8 cellular contexts compared by ENCODE assay signal in genomic region chr3:30319713-30320112, GRCh38.
DNase-seq lines count a peak whose midpoint lies in the region; ATAC-seq and TF ChIP-seq lines count a peak whose summit lies in the region.

No MANE protein-coding gene starts in this region.

- H3K4me3 Mint-ChIP-seq in activated B cell treated with CpG ODN at 0.5 μM for 24 hours, result no peak overlapping the region
- no peak overlapping the region for H3K4me3 Mint-ChIP-seq in endothelial cell (ENCODE audit: unreplicated experiment)
- H3K4me3 Mint-ChIP-seq in natural killer cell treated with Interleukin-12 subunit alpha and Interleukin-12 subunit beta and Interleukin-15 and Interleukin-18, amount 100 ng/mL, for 72 hours, result no peak overlapping the region

- DNase-seq in COLO829 (ENCODE audit: low spot score) (peak; percentile 53), activated B cell treated with CpG ODN at 0.5 μM for 24 hours (no peak), endothelial cell (ENCODE audit: low spot score) (peak; percentile 8), GDM1 (lab: John Stamatoyannopoulos, UW) (no peak)
- no peak for DNase-seq in natural killer cell treated with Interleukin-12 subunit alpha and Interleukin-12 subunit beta and Interleukin-15 and Interleukin-18, amount 100 ng/mL, for 72 hours (ENCODE audit: low spot score)

- H3K9me3 Mint-ChIP-seq in activated B cell treated with CpG ODN at 0.5 μM for 24 hours (no peaks in the 10 kb centered on the region), endothelial cell (ENCODE audit: unreplicated experiment) (no peaks in the 10 kb centered on the region)
- H3K9me3 Mint-ChIP-seq in natural killer cell treated with Interleukin-12 subunit alpha and Interleukin-12 subunit beta and Interleukin-15 and Interleukin-18, amount 100 ng/mL, for 72 hours, result no peaks in the 10 kb centered on the region

- POLR2A ChIA-PET in activated B cell treated with CpG ODN at 0.5 μM for 24 hours (lab: Charles Lee), result interaction anchor here (0.9 to 2.2 kb wide), 4 partner anchors 287 to 374 kb away, joined by 3 to 24 read pairs (median 4); partner anchors contain the start of gene TGFBR2

- intact Hi-C loops in activated B cell treated with CpG ODN at 0.5 μM for 24 hours (cut with micrococcal nuclease), result loop anchor here (1.0 to 10.0 kb wide), 5 partner anchors 206 to 374 kb away; partner anchors contain the start of gene TGFBR2

- H3K27me3 Mint-ChIP-seq in activated B cell treated with CpG ODN at 0.5 μM for 24 hours (no peaks in the 10 kb centered on the region), endothelial cell (ENCODE audit: unreplicated experiment) (no peaks in the 10 kb centered on the region)
- peaks cover 2 to 5% of the 10 kb centered on the region in 2 donors for H3K27me3 Mint-ChIP-seq in natural killer cell treated with Interleukin-12 subunit alpha and Interleukin-12 subunit beta and Interleukin-15 and Interleukin-18, amount 100 ng/mL, for 72 hours

- peaks cover 6% of the 10 kb centered on the region for H3K4me1 Mint-ChIP-seq in activated B cell treated with CpG ODN at 0.5 μM for 24 hours
- no peaks in the 10 kb centered on the region for H3K4me1 Mint-ChIP-seq in endothelial cell (ENCODE audit: unreplicated experiment)
- peaks cover 9 to 10% of the 10 kb centered on the region in 2 donors for H3K4me1 Mint-ChIP-seq in natural killer cell treated with Interleukin-12 subunit alpha and Interleukin-12 subunit beta and Interleukin-15 and Interleukin-18, amount 100 ng/mL, for 72 hours (ENCODE audit: low read depth in 2 of 2)

- ATAC-seq in GM19463 (IDR thresholded peaks at IDR 0.05; ENCODE audit: unreplicated experiment) (peak; percentile 62), activated B cell treated with CpG ODN at 0.5 μM for 24 hours (ENCODE audit: low read depth) (peak; percentile 98), GM19395 (IDR thresholded peaks at IDR 0.05; ENCODE audit: unreplicated experiment) (no peak)
- ATAC-seq in natural killer cell treated with Interleukin-12 subunit alpha and Interleukin-12 subunit beta and Interleukin-15 and Interleukin-18, amount 100 ng/mL, for 72 hours, result peak; percentile 67 to 78

- CTCF ChIA-PET in activated B cell treated with CpG ODN at 0.5 μM for 24 hours (lab: Charles Lee), result interaction anchor here (0.9 to 5.1 kb wide), 22 partner anchors 10 to 376 kb away, joined by 3 to 44 read pairs (median 6); partner anchors contain the start of gene TGFBR2

- H3K27ac Mint-ChIP-seq in activated B cell treated with CpG ODN at 0.5 μM for 24 hours (no peak overlapping the region), endothelial cell (ENCODE audit: unreplicated experiment) (no peak overlapping the region)
- no peak overlapping the region for H3K27ac Mint-ChIP-seq in natural killer cell treated with Interleukin-12 subunit alpha and Interleukin-12 subunit beta and Interleukin-15 and Interleukin-18, amount 100 ng/mL, for 72 hours

- no peaks in the 10 kb centered on the region for H3K36me3 Mint-ChIP-seq in activated B cell treated with CpG ODN at 0.5 μM for 24 hours (ENCODE audit: low read depth)
- H3K36me3 Mint-ChIP-seq in endothelial cell (ENCODE audit: low read depth, unreplicated experiment), result no peaks in the 10 kb centered on the region
- peaks cover 19% of the 10 kb centered on the region for H3K36me3 Mint-ChIP-seq in natural killer cell treated with Interleukin-12 subunit alpha and Interleukin-12 subunit beta and Interleukin-15 and Interleukin-18, amount 100 ng/mL, for 72 hours

- TF ChIP-seq CTCF in LNCAP (IDR thresholded peaks at IDR 0.05), result 0 out of 2 replicates have a peak, but pooled peaks have one; percentile 16
- peak; percentile 46 for TF ChIP-seq CTCF in activated B cell treated with CpG ODN at 0.5 μM for 24 hours (IDR thresholded peaks at IDR 0.05)
- peak; percentile 11 for TF ChIP-seq CTCF in endothelial cell (IDR thresholded peaks at IDR 0.05; ENCODE audit: unreplicated experiment)

Comparison
In these comparisons a context has a peak if more than half of its experiments do, and no peak if none do; other contexts are left out.
1. DNase-seq: peak in COLO829 (single experiment) and endothelial cell (single experiment); none in activated B cell treated with CpG ODN at 0.5 μM for 24 hours (single experiment), natural killer cell treated with Interleukin-12 subunit alpha and Interleukin-12 subunit beta and Interleukin-15 and Interleukin-18, amount 100 ng/mL, for 72 hours (single experiment) and GDM1 (single experiment).
2. Peak in every context shown above with its lines, with median percentiles within 50 percentile points of each other: CTCF ChIP-seq.